9 cellular contexts compared by ENCODE assay signal in the genomic region with DNA sequence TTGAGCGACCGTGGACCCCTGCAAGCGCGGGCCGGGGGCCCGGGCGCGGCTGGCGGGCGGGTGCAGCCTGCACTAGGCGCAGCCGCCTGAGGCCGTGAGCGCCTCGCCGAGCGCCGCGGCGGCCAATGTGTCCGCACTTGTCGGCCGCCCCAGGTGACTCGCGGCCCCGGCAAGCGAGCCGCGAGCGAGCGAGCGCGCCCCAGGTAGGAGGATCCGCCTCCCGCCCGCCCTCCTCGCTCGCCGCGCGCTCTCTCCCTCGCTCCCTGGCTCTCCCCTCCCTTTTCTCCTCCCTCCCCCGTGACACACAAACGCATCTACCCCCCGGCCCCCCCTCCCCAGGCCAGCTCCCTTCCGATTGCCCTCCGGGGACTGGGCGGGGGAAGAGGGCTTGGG. TPM values are rescaled to one million over a fixed set of nuclear protein-coding genes. Genes with fewer than 3 reads are reported as not detected.
A peak's percentile ranks its signal among the peaks of the same experiment; 100 is the strongest.
DNase-seq lines count a peak whose midpoint lies in the region; ATAC-seq and TF ChIP-seq lines count a peak whose summit lies in the region.
"Had no signal": no experiment of that assay in that cellular context is flagged by ENCODE, and none has a peak within 500 bp of the region (broad histone marks: within the 10 kb centered on the region; RNA-seq: fewer than 3 reads in every experiment).

A gene (minus strand): TSS at position 160 of the 393 bp plus-strand sequence. CDS start 408 bp downstream, outside the sequence.

- 1% methylated on average over 48 of the region's 48 CpGs for WGBS in sigmoid colon, 2 donors
- WGBS in gastroesophageal sphincter (ENCODE audit: low coverage in 1 of 2), 2 donors, result no CpG with 5 or more reads among the region's 48 CpGs

- peak; percentile 64 for DNase-seq in DMS 273 (lab: John Stamatoyannopoulos, UW; ENCODE audit: unreplicated experiment)
- DNase-seq in DMS 273 treated with DMSO at 0.1 percent for 48 hours (lab: John Stamatoyannopoulos, UW), result no peak
- peak; percentile 41 for DNase-seq in NCI-H510A treated with DMSO at 0.1 percent for 48 hours (lab: John Stamatoyannopoulos, UW)
- DNase-seq in epithelial cell of proximal tubule (ENCODE audit: low read depth), result no peak
- DNase-seq in sigmoid colon, result no peak
- DNase-seq in kidney glomerular epithelial cell (lab: John Stamatoyannopoulos, UW), result no peak
- DNase-seq: 8988T had no signal

- TF ChIP-seq EP300 in sigmoid colon (IDR thresholded peaks at IDR 0.05) (no peak), gastroesophageal sphincter (IDR thresholded peaks at IDR 0.05) (no peak)

- ATAC-seq in gastroesophageal sphincter (no peak), GM21786 (IDR thresholded peaks at IDR 0.05; ENCODE audit: unreplicated experiment) (no peak)

- H3K36me3 ChIP-seq in sigmoid colon (no peaks in the 10 kb centered on the region), gastroesophageal sphincter (no peaks in the 10 kb centered on the region)

- H3K27ac ChIP-seq in sigmoid colon (no peak within 1 kb of the TSS), gastroesophageal sphincter (no peak within 1 kb of the TSS)

- intact Hi-C loops in sigmoid colon (cut with DNase I), result loop anchor here (1.0 kb wide), 1 partner anchor 113 kb away; no protein-coding TSS in a partner anchor

- H3K4me1 ChIP-seq in sigmoid colon (peaks cover 0 to 47% (median 36%) of the 10 kb centered on the region in 4 donors), gastroesophageal sphincter (peaks cover 0 to 53% (median 16%) of the 10 kb centered on the region in 3 donors)

- TF ChIP-seq POLR2A in sigmoid colon (IDR thresholded peaks at IDR 0.05), result no peak
- TF ChIP-seq POLR2A in gastroesophageal sphincter (IDR thresholded peaks at IDR 0.05), result no peak

- TF ChIP-seq CTCF in epithelial cell of proximal tubule (conservative IDR thresholded peaks at IDR 0.05; ENCODE audit: low read depth, low read length) (no peak), sigmoid colon (IDR thresholded peaks at IDR 0.05) (no peak), gastroesophageal sphincter (IDR thresholded peaks at IDR 0.05) (no peak)

- H3K9me3 ChIP-seq in sigmoid colon, result no peaks in the 10 kb centered on the region
- no peaks in the 10 kb centered on the region for H3K9me3 ChIP-seq in gastroesophageal sphincter

- H3K27me3 ChIP-seq in sigmoid colon (peaks cover 47 to 70% (median 68%) of the 10 kb centered on the region in 3 donors), gastroesophageal sphincter (peaks cover 73% of the 10 kb centered on the region)

- peak within 1 kb of the TSS; percentile 64 for H3K4me3 ChIP-seq in epithelial cell of proximal tubule (ENCODE audit: low read depth, low read length)
- peak within 1 kb of the TSS in 3 of 4 donors; percentile 12 to 35 (median 27) for H3K4me3 ChIP-seq in sigmoid colon
- H3K4me3 ChIP-seq in gastroesophageal sphincter, result peak within 1 kb of the TSS in 1 of 2 donors; percentile 40

RNA-seq across cellular contexts. Expression of the gene that starts here (rescaled TPM):
- total RNA-seq in epithelial cell of proximal tubule (30.1 and 112 TPM in 2 replicates), sigmoid colon (not detected), gastroesophageal sphincter (1 to 10 TPM in 1 of 4 donors, not detected in 3; 1.2 TPM)
- not detected for polyA plus RNA-seq in sigmoid colon

Comparison
In these comparisons a context has a peak if more than half of its experiments do, and no peak if none do; other contexts are left out.
1. RNA of the gene that starts here (total RNA-seq): 30.1 to 112 TPM in epithelial cell of proximal tubule; 1.2 TPM in gastroesophageal sphincter and not detected in sigmoid colon; every median in the first group is over 10 times any median in the second.
2. DNase-seq: peak in DMS 273 (single experiment) and NCI-H510A treated with DMSO at 0.1 percent for 48 hours (single experiment); none in DMS 273 treated with DMSO at 0.1 percent for 48 hours (single experiment), epithelial cell of proximal tubule (single experiment), sigmoid colon (single experiment) and kidney glomerular epithelial cell (single experiment).